4 cellular contexts compared by ENCODE assay signal in the genomic region with DNA sequence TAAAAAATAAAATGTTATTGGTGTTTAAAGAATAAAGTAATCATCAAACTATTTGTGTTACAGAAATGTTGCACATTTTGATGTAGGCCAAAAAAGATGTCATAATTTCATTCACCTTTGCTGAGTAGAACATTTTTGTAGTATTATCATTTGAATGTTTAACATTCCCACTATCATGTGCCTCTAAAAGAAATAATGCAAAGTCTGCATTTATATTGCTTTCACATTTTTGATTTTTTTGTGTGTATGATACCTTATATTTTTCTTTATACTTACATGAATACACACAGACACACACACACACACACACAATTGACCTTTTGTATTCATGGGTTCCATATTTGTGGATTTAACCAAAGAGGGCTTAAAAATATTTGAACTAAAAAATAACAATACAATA.
TF ChIP-seq lines count a peak whose summit lies in the region.

No MANE protein-coding gene starts in this region.

TF ChIP-seq in HepG2, 621 proteins besides CTCF, POLR2A, EP300 and RAD21:
- TF ChIP-seq SMYD3 (CRISPR knock-in tag; IDR thresholded peaks at IDR 0.05) = no peak
- TF ChIP-seq MAFK (conservative IDR thresholded peaks at IDR 0.05 in 1 of 2, IDR thresholded peaks at IDR 0.05 in 1 of 2; ENCODE audit: low read length in 2 of 2) = peak; percentile 8 to 54; a peak in 2 of 4 replicates

TF ChIP-seq in A549, 52 proteins besides CTCF, POLR2A, EP300 and RAD21:
- TF ChIP-seq POLR2AphosphoS2 (conservative IDR thresholded peaks at IDR 0.05; ENCODE audit: low read length) = no peak
- peak; percentile 29 for TF ChIP-seq MAFK (IDR thresholded peaks at IDR 0.05; ENCODE audit: partially characterized antibody)

TF ChIP-seq in IMR-90, 13 proteins besides CTCF, POLR2A, EP300 and RAD21:
- TF ChIP-seq SMC3 (IDR thresholded peaks at IDR 0.05; ENCODE audit: low read depth, low read length) = no peak
- no peak for TF ChIP-seq MXI1 (IDR thresholded peaks at IDR 0.05; ENCODE audit: borderline replicate concordance, low read depth, low read length)
- peak; percentile 55 for TF ChIP-seq MAFK (IDR thresholded peaks at IDR 0.05; ENCODE audit: low read depth, low read length)
TF ChIP-seq in IMR-90: peak in this region for 1.

TF ChIP-seq in K562, 482 proteins besides CTCF, POLR2A, EP300 and RAD21:
- no peak for TF ChIP-seq ZNF655 (CRISPR knock-in tag; IDR thresholded peaks at IDR 0.05)
- no peak for TF ChIP-seq ZBTB11 (CRISPR knock-in tag; IDR thresholded peaks at IDR 0.05)
- TF ChIP-seq ZNF316 (IDR thresholded peaks at IDR 0.05) = peak; percentile 43; the same call in 1 of the 2 replicates
- no peak for TF ChIP-seq PRPF4 (IDR thresholded peaks at IDR 0.05; ENCODE audit: insufficient read depth, low read depth, low read length, poor library complexity, severe bottlenecking)
